Comparison of ENCODE assay signal across 30 cellular contexts in the genomic region with DNA sequence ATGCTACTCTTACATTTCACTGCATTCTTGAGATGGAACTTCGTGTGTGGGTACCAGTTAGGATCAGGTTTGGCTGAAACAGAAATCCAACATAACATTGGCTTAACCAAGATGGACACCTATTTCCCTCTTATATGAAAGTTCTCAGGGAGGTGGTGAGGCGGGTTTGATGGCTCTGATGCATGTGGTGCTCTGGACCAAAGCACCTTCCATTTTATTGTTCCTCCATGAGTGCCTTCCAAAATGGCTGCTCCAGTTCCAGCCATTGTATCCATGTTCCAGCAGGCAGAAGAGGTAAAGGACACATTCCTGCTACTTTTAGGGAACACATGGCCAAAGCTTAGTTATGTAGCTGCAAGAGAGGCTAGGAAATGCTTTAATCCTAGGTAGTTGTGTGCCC.
"Had no signal": no experiment of that assay in that cellular context is flagged by ENCODE, and none has a peak within 500 bp of the region (broad histone marks: within the 10 kb centered on the region; RNA-seq: fewer than 3 reads in every experiment).

No MANE protein-coding gene starts in this region.

- FAIRE-seq: bronchial epithelial cell had no signal

- H3K9me3 ChIP-seq: ascending aorta had no signal

- H3K27me3 ChIP-seq: ascending aorta, cardiac muscle cell had no signal

- DNase-seq: activated CD4-positive, alpha-beta memory T cell treated with anti-CD3 and anti-CD28 coated beads, Interleukin-2, amount 10 ng/mL, durations not matched to agents 7 days and 5 days; activated CD4-positive, alpha-beta T cell treated with anti-CD3 and anti-CD28 coated beads for 1 hour; activated CD4-positive, alpha-beta T cell treated with anti-CD3 and anti-CD28 coated beads for 36 hours; activated CD4-positive, alpha-beta T cell treated with anti-CD3 and anti-CD28 coated beads for 48 hours; activated CD4-positive, alpha-beta T cell treated with anti-CD3 and anti-CD28 coated beads, Interleukin-2, amount 10 ng/mL, durations not matched to agents 7 days and 5 days; activated CD4-positive, alpha-beta T cell treated with anti-CD3 and anti-CD28 coated beads, Interleukin-2, amount 50 U/mL, for 48 hours; activated CD4-positive, CD25-positive, alpha-beta regulatory T cell; activated CD8-positive, alpha-beta memory T cell treated with anti-CD3 and anti-CD28 coated beads for 24 hours; activated CD8-positive, alpha-beta memory T cell treated with anti-CD3 and anti-CD28 coated beads, Interleukin-2, amount 10 ng/mL, durations not matched to agents 7 days and 5 days; activated CD8-positive, alpha-beta memory T cell treated with anti-CD3 and anti-CD28 coated beads, Interleukin-2, amount 50 U/mL, for 48 hours; activated CD8-positive, alpha-beta T cell treated with anti-CD3 and anti-CD28 coated beads, Interleukin-2, amount 10 ng/mL, durations not matched to agents 7 days and 5 days; activated effector memory CD4-positive, alpha-beta T cell treated with Interleukin-2 at 50 U/mL for 16 hours; activated gamma-delta T cell; activated naive CD4-positive, alpha-beta T cell treated with anti-CD3 and anti-CD28 coated beads, Interleukin-2, amount 10 ng/mL, durations not matched to agents 7 days and 5 days; activated naive CD4-positive, alpha-beta T cell treated with Interleukin-2 at 50 U/mL for 16 hours; activated naive CD8-positive, alpha-beta T cell treated with anti-CD3 and anti-CD28 coated beads, Interleukin-2, amount 10 ng/mL, durations not matched to agents 7 days and 5 days; activated naive CD8-positive, alpha-beta T cell treated with anti-CD3 and anti-CD28 coated beads, Interleukin-2, amount 50 U/mL, for 24 hours; activated T-cell treated with anti-CD3 and anti-CD28 coated beads, Interleukin-2, amount 50 U/mL, for 24 hours; activated T-cell treated with anti-CD3 and anti-CD28 coated beads, Interleukin-2, amount 50 U/mL, for 48 hours; amygdala; anterior cingulate cortex; caudate nucleus; cerebellar nuclear complex; T-helper 1 cell; T-helper 2 cell; T-helper 9 cell; WERI-Rb-1 had no signal

- H3K36me3 ChIP-seq: ascending aorta, cardiac muscle cell had no signal

- H3K27ac ChIP-seq: ascending aorta, cardiac muscle cell, WERI-Rb-1 had no signal

- H3K4me3 ChIP-seq: ascending aorta, cardiac muscle cell had no signal

- H3K4me1 ChIP-seq: ascending aorta had no signal
